In the genomic region with DNA sequence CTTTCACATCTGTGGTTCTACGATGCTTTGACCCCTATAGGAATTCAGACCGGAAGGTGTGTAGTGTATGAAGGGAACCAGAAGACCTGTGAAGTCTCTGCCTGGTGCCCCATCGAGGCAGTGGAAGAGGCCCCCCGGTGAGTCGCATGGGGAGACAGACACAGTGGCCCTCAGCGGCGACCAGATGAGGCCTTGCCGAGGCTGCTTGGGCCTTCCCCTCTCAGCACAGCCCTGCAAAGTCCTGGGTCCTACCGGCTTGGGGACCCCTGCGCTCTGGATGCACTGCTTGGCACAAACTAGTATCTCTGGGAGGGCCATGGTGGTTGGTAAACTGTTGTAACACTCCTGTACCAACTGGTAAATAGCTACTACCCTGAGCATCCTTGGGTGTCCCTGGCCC, we compare ENCODE assay signal across 30 cellular contexts.
"Had no signal": no experiment of that assay in that cellular context is flagged by ENCODE, and none has a peak within 500 bp of the region (broad histone marks: within the 10 kb centered on the region; RNA-seq: fewer than 3 reads in every experiment).

No MANE protein-coding gene starts in this region.

- H3K36me3 ChIP-seq: ascending aorta, brain microvascular endothelial cell, breast epithelium, cardiac muscle cell had no signal

- H3K27me3 ChIP-seq: adrenal gland, ascending aorta, body of pancreas, brain microvascular endothelial cell, breast epithelium, cardiac muscle cell had no signal

- DNase-seq: activated effector memory CD4-positive, alpha-beta T cell treated with anti-CD3 and anti-CD28 coated beads, Interleukin-2, amount 50 U/mL, for 16 hours; activated effector memory CD4-positive, alpha-beta T cell treated with Interleukin-2 at 50 U/mL for 16 hours; activated gamma-delta T cell; activated gamma-delta T cell treated with Interleukin-2 at 50 U/mL for 16 hours; activated naive CD4-positive, alpha-beta T cell; activated naive CD4-positive, alpha-beta T cell treated with anti-CD3 and anti-CD28 coated beads for 36 hours; activated naive CD4-positive, alpha-beta T cell treated with anti-CD3 and anti-CD28 coated beads, Interleukin-2, amount 10 ng/mL, durations not matched to agents 7 days and 5 days; activated naive CD4-positive, alpha-beta T cell treated with anti-CD3 and anti-CD28 coated beads, Interleukin-2, amount 50 U/mL, for 16 hours; activated naive CD4-positive, alpha-beta T cell treated with Interleukin-2 at 50 U/mL for 16 hours; activated naive CD8-positive, alpha-beta T cell treated with anti-CD3 and anti-CD28 coated beads for 36 hours; activated naive CD8-positive, alpha-beta T cell treated with anti-CD3 and anti-CD28 coated beads, Interleukin-2, amount 10 ng/mL, durations not matched to agents 7 days and 5 days; activated naive CD8-positive, alpha-beta T cell treated with anti-CD3 and anti-CD28 coated beads, Interleukin-2, amount 50 U/mL, for 24 hours; activated T-cell treated with anti-CD3 and anti-CD28 coated beads, Interleukin-2, amount 50 U/mL, for 1 hour; activated T-cell treated with anti-CD3 and anti-CD28 coated beads, Interleukin-2, amount 50 U/mL, for 24 hours; activated T-cell treated with anti-CD3 and anti-CD28 coated beads, Interleukin-2, amount 50 U/mL, for 4 hours; activated T-cell treated with anti-CD3 and anti-CD28 coated beads, Interleukin-2, amount 50 U/mL, for 48 hours; activated T-cell treated with anti-CD3 and anti-CD28 coated beads, Interleukin-2, amount 50 U/mL, for 72 hours; adrenal gland; amniotic stem cell; amygdala; anterior cingulate cortex; aorta; body of pancreas; brain microvascular endothelial cell; caudate nucleus; central memory CD4-positive, alpha-beta T cell; cerebellar nuclear complex had no signal

- H3K4me3 ChIP-seq: adrenal gland, ascending aorta, body of pancreas, breast epithelium, cardiac muscle cell had no signal

- H3K27ac ChIP-seq: adrenal gland, ascending aorta, body of pancreas, brain microvascular endothelial cell, breast epithelium, cardiac muscle cell had no signal

- H3K9me3 ChIP-seq: adrenal gland, body of pancreas had no signal

- H3K4me1 ChIP-seq: adrenal gland, ascending aorta, breast epithelium had no signal
